ENCODE assay signal across 8 cellular contexts in genomic region chr19:56252699-56253422, GRCh38. TPM values are rescaled to one million over a fixed set of nuclear protein-coding genes. Genes with fewer than 3 reads are reported as not detected.
DNase-seq lines count a peak whose midpoint lies in the region; ATAC-seq and TF ChIP-seq lines count a peak whose summit lies in the region.

No MANE protein-coding gene starts in this region.

- H3K79me1 ChIP-seq in mesendoderm (ENCODE audit: low read length): no peaks in the 10 kb centered on the region

- H2BK5ac ChIP-seq in mesendoderm (ENCODE audit: low read length): no peak overlapping the region

- no peak for ATAC-seq in GM19463 (IDR thresholded peaks at IDR 0.05; ENCODE audit: unreplicated experiment)

- H3K23ac ChIP-seq in mesendoderm (ENCODE audit: low read length): no peak overlapping the region

- no peak overlapping the region for H2AK5ac ChIP-seq in mesendoderm (ENCODE audit: low read length)

- H3K36me3 ChIP-seq in BE2C: no peaks in the 10 kb centered on the region
- H3K36me3 ChIP-seq in H7 (replicated peaks; ENCODE audit: control insufficient read depth, insufficient read depth, low read length): no peaks in the 10 kb centered on the region
- no peaks in the 10 kb centered on the region for H3K36me3 ChIP-seq in mesendoderm (ENCODE audit: control insufficient read depth, insufficient read depth, low read length)

- peak overlapping the region; percentile 43 for H3K18ac ChIP-seq in mesendoderm (ENCODE audit: low read length)

- peak overlapping the region; percentile 88 for H4K8ac ChIP-seq in mesendoderm (ENCODE audit: low read depth, low read length)

- TF ChIP-seq CTCF in BE2C (IDR thresholded peaks at IDR 0.05; ENCODE audit: low read depth, low read length): peak; percentile 98

- no peak overlapping the region for H3K9ac ChIP-seq in mesendoderm (ENCODE audit: low read length)

- peak overlapping the region; percentile 70 for H3K56ac ChIP-seq in mesendoderm (ENCODE audit: low read length)

- no peaks in the 10 kb centered on the region for H3K27me3 ChIP-seq in BE2C
- no peaks in the 10 kb centered on the region for H3K27me3 ChIP-seq in H7 (ENCODE audit: control insufficient read depth, insufficient read depth, low read length)
- H3K27me3 ChIP-seq in mesendoderm (ENCODE audit: insufficient read depth, low read length, poor library complexity): no peaks in the 10 kb centered on the region

- H2BK120ac ChIP-seq in mesendoderm (ENCODE audit: low read depth, low read length): no peak overlapping the region

- H3K4me3 ChIP-seq in BE2C (ENCODE audit: low read depth, low read length) (no peak overlapping the region), H7 (ENCODE audit: insufficient read depth, low read depth, low read length) (no peak overlapping the region), mesendoderm (ENCODE audit: low read length) (no peak overlapping the region)

- no peak overlapping the region for H3K4me2 ChIP-seq in mesendoderm (ENCODE audit: low read length)

- no peak overlapping the region for H4K5ac ChIP-seq in mesendoderm (ENCODE audit: low read length)

- H3K4me1 ChIP-seq in BE2C (no peaks in the 10 kb centered on the region), mesendoderm (ENCODE audit: control insufficient read depth, low read depth, low read length) (no peaks in the 10 kb centered on the region)

- no peak overlapping the region for H2BK15ac ChIP-seq in mesendoderm (replicated peaks; ENCODE audit: low read depth)

- peak overlapping the region; percentile 58 for H3K4ac ChIP-seq in mesendoderm (ENCODE audit: low read depth, low read length)

- H3K79me2 ChIP-seq in mesendoderm (ENCODE audit: control insufficient read depth, insufficient read depth, low read length): no peaks in the 10 kb centered on the region

- H3K27ac ChIP-seq in mesendoderm (ENCODE audit: low read depth, low read length): no peak overlapping the region

- DNase-seq in BE2C: peak; percentile 91
- peak; percentile 88 for DNase-seq in H7
- DNase-seq in NCI-H526 treated with DMSO at 0.1 percent for 48 hours (lab: John Stamatoyannopoulos, UW): peak; percentile 22
- DNase-seq in activated CD8-positive, alpha-beta memory T cell treated with anti-CD3 and anti-CD28 coated beads for 1 hour (ENCODE audit: extremely low read depth in 1 of 2, low read depth in 1 of 2): peak; percentile 30 to 46
- DNase-seq in effector CD8-positive, alpha-beta T cell (lab: John Stamatoyannopoulos, UW): peak; percentile 43
- DNase-seq in mesendoderm: peak; percentile 93
- peak; percentile 65 to 72 for DNase-seq in stimulated activated CD8-positive, alpha-beta memory T cell treated with anti-CD3 and anti-CD28 coated beads, Interleukin-2, amount 100 ng/mL, for 48 hours (ENCODE audit: low read depth in 2 of 2)

- no CpG with 5 or more reads among the region's 10 CpGs for WGBS in mesendoderm (ENCODE audit: extremely low coverage, insufficient coverage, low lambda C conversion rate)

- no peaks in the 10 kb centered on the region for H3K9me3 ChIP-seq in BE2C

RNA-seq across cellular contexts. Expression of gene EDDM13, which starts 19.7 kb away (rescaled TPM):
- polyA plus RNA-seq in BE2C (2012; ENCODE audit: insufficient read depth, insufficient read length, low read depth): 1.2 TPM
- total RNA-seq in H7 (2014; rRNA removed; shearing (Covaris generic)): not detected in 2 replicates
- not detected for polyA plus RNA-seq in mesendoderm (2013, experiment 1 of 2)
- polyA plus RNA-seq in mesendoderm (2013, experiment 2 of 2): not detected

RNA-seq across cellular contexts. Expression of gene ZSCAN5C, which starts 50.8 kb away (rescaled TPM):
- polyA plus RNA-seq in BE2C (2012; ENCODE audit: insufficient read depth, insufficient read length, low read depth): not detected
- not detected in 2 replicates for total RNA-seq in H7 (2014; rRNA removed; shearing (Covaris generic))
- polyA plus RNA-seq in mesendoderm (2013, experiment 1 of 2): not detected
- polyA plus RNA-seq in mesendoderm (2013, experiment 2 of 2): not detected

RNA-seq across cellular contexts. Expression of gene ZSCAN5B, which starts 55.3 kb away (rescaled TPM):
- 0.57 TPM for polyA plus RNA-seq in BE2C (2012; ENCODE audit: insufficient read depth, insufficient read length, low read depth)
- not detected in 2 replicates for total RNA-seq in H7 (2014; rRNA removed; shearing (Covaris generic))
- polyA plus RNA-seq in mesendoderm (2013, experiment 1 of 2): 0.03 TPM
- polyA plus RNA-seq in mesendoderm (2013, experiment 2 of 2): not detected

Comparison
In these comparisons a context has a peak if more than half of its experiments do, and no peak if none do; other contexts are left out.
1. DNase-seq: peak in every context shown above with its lines; median percentile 93 in mesendoderm; 91 in BE2C; 88 in H7; 68 in stimulated activated CD8-positive, alpha-beta memory T cell treated with anti-CD3 and anti-CD28 coated beads, Interleukin-2, amount 100 ng/mL, for 48 hours; 43 in effector CD8-positive, alpha-beta T cell; 38 in activated CD8-positive, alpha-beta memory T cell treated with anti-CD3 and anti-CD28 coated beads for 1 hour; 22 in NCI-H526 treated with DMSO at 0.1 percent for 48 hours.